Comparison of ENCODE assay signal across 21 cellular contexts in genomic region chr9:23538604-23539003, GRCh38.
"Had no signal": no experiment of that assay in that cellular context is flagged by ENCODE, and none has a peak within 500 bp of the region (broad histone marks: within the 10 kb centered on the region; RNA-seq: fewer than 3 reads in every experiment).

No MANE protein-coding gene starts in this region.

- H3K9me3 Mint-ChIP-seq: activated naive CD4-positive, alpha-beta T cell treated with anti-CD3 and anti-CD28 coated beads, Interleukin-2, amount 10 ng/mL, durations not matched to agents 7 days and 5 days; mesothelial cell of epicardium had no signal

- H3K36me3 ChIP-seq: esophagus muscularis mucosa, neutrophil, spleen, thoracic aorta, upper lobe of left lung had no signal

- H3K9me3 ChIP-seq: esophagus muscularis mucosa, neutrophil, spleen, thoracic aorta, upper lobe of left lung had no signal

- H3K27me3 Mint-ChIP-seq: activated naive CD4-positive, alpha-beta T cell treated with anti-CD3 and anti-CD28 coated beads, Interleukin-2, amount 10 ng/mL, durations not matched to agents 7 days and 5 days had no signal

- H2AFZ ChIP-seq: parathyroid adenoma had no signal

- H3K4me3 Mint-ChIP-seq: activated CD8-positive, alpha-beta T cell treated with anti-CD3 and anti-CD28 coated beads for 36 hours; activated naive CD4-positive, alpha-beta T cell treated with anti-CD3 and anti-CD28 coated beads, Interleukin-2, amount 10 ng/mL, durations not matched to agents 7 days and 5 days; activated naive CD8-positive, alpha-beta T cell treated with anti-CD3 and anti-CD28 coated beads, Interleukin-2, amount 50 U/mL, for 24 hours; mesothelial cell of epicardium; stimulated activated naive B cell treated with anti-CD40 and anti-IgM and Interleukin-4, amounts not matched to agents 10 μg/mL and 1 μg/mL and 100 μg/mL, for 72 hours had no signal

- H3K4me1 ChIP-seq: esophagus muscularis mucosa, parathyroid adenoma, spleen had no signal

- H3K4me1 Mint-ChIP-seq: activated naive CD4-positive, alpha-beta T cell treated with anti-CD3 and anti-CD28 coated beads, Interleukin-2, amount 10 ng/mL, durations not matched to agents 7 days and 5 days had no signal

- H3K27me3 ChIP-seq: esophagus muscularis mucosa, upper lobe of left lung had no signal

- H3K9ac ChIP-seq: parathyroid adenoma had no signal

- ATAC-seq: activated CD8-positive, alpha-beta T cell treated with anti-CD3 and anti-CD28 coated beads for 36 hours; activated naive CD8-positive, alpha-beta T cell treated with anti-CD3 and anti-CD28 coated beads, Interleukin-2, amount 50 U/mL, for 24 hours; left colon; stimulated activated naive B cell treated with anti-CD40 and anti-IgM and Interleukin-4, amounts not matched to agents 10 μg/mL and 1 μg/mL and 100 μg/mL, for 72 hours had no signal

- H3K36me3 Mint-ChIP-seq: activated naive CD4-positive, alpha-beta T cell treated with anti-CD3 and anti-CD28 coated beads, Interleukin-2, amount 10 ng/mL, durations not matched to agents 7 days and 5 days; mesothelial cell of epicardium; stimulated activated naive B cell treated with anti-CD40 and anti-IgM and Interleukin-4, amounts not matched to agents 10 μg/mL and 1 μg/mL and 100 μg/mL, for 72 hours had no signal

- H3K79me2 ChIP-seq: parathyroid adenoma had no signal

- H3K27ac Mint-ChIP-seq: activated CD8-positive, alpha-beta T cell treated with anti-CD3 and anti-CD28 coated beads for 36 hours; activated naive CD4-positive, alpha-beta T cell treated with anti-CD3 and anti-CD28 coated beads, Interleukin-2, amount 10 ng/mL, durations not matched to agents 7 days and 5 days; activated naive CD8-positive, alpha-beta T cell treated with anti-CD3 and anti-CD28 coated beads, Interleukin-2, amount 50 U/mL, for 24 hours; mesothelial cell of epicardium; stimulated activated naive B cell treated with anti-CD40 and anti-IgM and Interleukin-4, amounts not matched to agents 10 μg/mL and 1 μg/mL and 100 μg/mL, for 72 hours had no signal

- FAIRE-seq: bronchial epithelial cell, endothelial cell of umbilical vein had no signal

- H3K4me3 ChIP-seq: lung, spleen, thoracic aorta had no signal

- H3K27ac ChIP-seq: esophagus muscularis mucosa, neutrophil, parathyroid adenoma, spleen, thoracic aorta, upper lobe of left lung had no signal

- DNase-seq: activated CD4-positive, alpha-beta T cell treated with anti-CD3 and anti-CD28 coated beads for 48 hours; activated CD4-positive, CD25-positive, alpha-beta regulatory T cell; activated CD8-positive, alpha-beta T cell treated with anti-CD3 and anti-CD28 coated beads for 36 hours; activated effector memory CD4-positive, alpha-beta T cell treated with Interleukin-2 at 50 U/mL for 16 hours; activated naive CD4-positive, alpha-beta T cell treated with anti-CD3 and anti-CD28 coated beads, Interleukin-2, amount 10 ng/mL, durations not matched to agents 7 days and 5 days; activated naive CD8-positive, alpha-beta T cell treated with anti-CD3 and anti-CD28 coated beads, Interleukin-2, amount 50 U/mL, for 24 hours; activated T-cell treated with anti-CD3 and anti-CD28 coated beads, Interleukin-2, amount 50 U/mL, for 1 hour; effector CD8-positive, alpha-beta T cell; islet precursor cell; left colon; spleen; stimulated activated naive B cell treated with anti-CD40 and anti-IgM and Interleukin-4, amounts not matched to agents 10 μg/mL and 1 μg/mL and 100 μg/mL, for 72 hours; upper lobe of left lung had no signal
